Comparison of ENCODE assay signal across 1 cellular context in genomic region chr19:18939163-18939562, GRCh38.
TF ChIP-seq lines count a peak whose summit lies in the region.

No MANE protein-coding gene starts in this region.

TF ChIP-seq in endothelial cell of umbilical vein, 7 proteins besides CTCF, POLR2A, EP300 and RAD21:
- no peak for TF ChIP-seq EZH2 (IDR thresholded peaks at IDR 0.05; ENCODE audit: borderline replicate concordance, low read depth, low read length, severe bottlenecking)
- TF ChIP-seq FOS (IDR thresholded peaks at IDR 0.05; ENCODE audit: borderline replicate concordance, insufficient read depth, low read length) = no peak
- no peak for TF ChIP-seq MYC (IDR thresholded peaks at IDR 0.05; ENCODE audit: low read depth, low read length)
- no peak for TF ChIP-seq POLR2AphosphoS5 (IDR thresholded peaks at IDR 0.05; ENCODE audit: insufficient read depth, low read depth, low read length)
- no peak for TF ChIP-seq GATA2 (IDR thresholded peaks at IDR 0.05; ENCODE audit: insufficient read depth, insufficient read length, low read depth, low read length)
- TF ChIP-seq JUN (IDR thresholded peaks at IDR 0.05; ENCODE audit: borderline replicate concordance, insufficient read depth, insufficient read length, low read depth) = no peak
- TF ChIP-seq MAX (IDR thresholded peaks at IDR 0.05; ENCODE audit: insufficient read depth, insufficient read length) = no peak
